16 cellular contexts compared by ENCODE assay signal in genomic region chr20:7601431-7601830, GRCh38.
A peak's percentile ranks its signal among the peaks of the same experiment; 100 is the strongest.
DNase-seq lines count a peak whose midpoint lies in the region; FAIRE-seq and TF ChIP-seq lines count a peak whose summit lies in the region.
"Had no signal": no experiment of that assay in that cellular context is flagged by ENCODE, and none has a peak within 500 bp of the region (broad histone marks: within the 10 kb centered on the region; RNA-seq: fewer than 3 reads in every experiment).

No MANE protein-coding gene starts in this region.

- no peaks in the 10 kb centered on the region for H3K36me3 Mint-ChIP-seq in MCF 10A (ENCODE audit: insufficient read depth, unreplicated experiment)

- H3K27ac Mint-ChIP-seq in MCF 10A (ENCODE audit: low read depth, unreplicated experiment): peak overlapping the region; percentile 61
- H3K27ac Mint-ChIP-seq: B cell; CD4-positive, alpha-beta T cell had no signal

- WGBS in mammary epithelial cell (ENCODE audit: low coverage, missing lambda C conversion rate): 0% methylated on average over 1 of the region's 1 CpG
- 89 to 94% methylated on average over 1 of the region's 1 CpG for WGBS in testis, 2 donors

- POLR2A ChIA-PET in MCF 10A (lab: Yijun Ruan, JAX): interaction anchor here (0.6 to 2.9 kb wide), 7 partner anchors 9 to 142 kb away, joined by 3 to 13 read pairs (median 4); no protein-coding TSS in a partner anchor

- in situ Hi-C loops in mammary epithelial cell (cut with MboI; ENCODE audit: low sequenced_read_pairs in 2 of 2): no loop called here

- H3K27me3 Mint-ChIP-seq in MCF 10A (ENCODE audit: insufficient read depth, unreplicated experiment): no peaks in the 10 kb centered on the region
- H3K27me3 Mint-ChIP-seq: B cell; CD4-positive, alpha-beta T cell had no signal

- CTCF ChIA-PET in MCF 10A (lab: Yijun Ruan, JAX): interaction anchor here (0.6 to 1.8 kb wide), 2 partner anchors 10 to 325 kb away, joined by 6 read pairs; no protein-coding TSS in a partner anchor
- CTCF ChIA-PET in mammary epithelial cell (lab: Charles Lee; ENCODE audit: low non-redundant PET): no interaction called here

- H3K9ac ChIP-seq in mammary epithelial cell (ENCODE audit: insufficient read depth, low read length): no peak overlapping the region
- H3K9ac ChIP-seq in keratinocyte (ENCODE audit: control insufficient read depth, extremely low read depth, insufficient read depth, low read length): no peak overlapping the region

- peak; percentile 73 for FAIRE-seq in keratinocyte (lab: Jason Lieb, UNC)
- FAIRE-seq: A204.1, GM12892, H1 had no signal

- peak overlapping the region; percentile 31 for H3K4me2 ChIP-seq in mammary epithelial cell (ENCODE audit: insufficient read depth, low read depth, low read length)
- H3K4me2 ChIP-seq in keratinocyte (ENCODE audit: control insufficient read depth, extremely low read depth, insufficient read depth, low read depth, low read length): peak overlapping the region; percentile 29

- no peaks in the 10 kb centered on the region for H4K20me1 ChIP-seq in mammary epithelial cell (ENCODE audit: insufficient read depth, low read length)
- H4K20me1 ChIP-seq in keratinocyte (ENCODE audit: control insufficient read depth, extremely low read depth, insufficient read depth, low read length): no peaks in the 10 kb centered on the region

- H2AFZ ChIP-seq in mammary epithelial cell (ENCODE audit: low read depth, low read length) (peak overlapping the region; percentile 58), keratinocyte (ENCODE audit: control insufficient read depth, low read length) (peak overlapping the region; percentile 43)

- no peaks in the 10 kb centered on the region for H3K79me2 ChIP-seq in mammary epithelial cell (ENCODE audit: insufficient read depth, low read length)
- H3K79me2 ChIP-seq in keratinocyte (ENCODE audit: control insufficient read depth, insufficient read depth, low read length): no peaks in the 10 kb centered on the region

- no peak overlapping the region for H3K4me3 Mint-ChIP-seq in MCF 10A (ENCODE audit: unreplicated experiment)
- H3K4me3 Mint-ChIP-seq: B cell; CD4-positive, alpha-beta T cell had no signal

- DNase-seq in MCF 10A (ENCODE audit: unreplicated experiment): peak; percentile 50
- DNase-seq in breast epithelium (ENCODE audit: low spot score in 2 of 2): no peak
- DNase-seq in mammary epithelial cell: peak; percentile 67
- no peak for DNase-seq in keratinocyte (ENCODE audit: low read depth, low spot score)
- DNase-seq in dermis blood vessel endothelial cell: no peak
- DNase-seq in testis: no peak
- DNase-seq in ecto neural progenitor cell (ENCODE audit: low spot score): no peak
- DNase-seq: C1 segment of cervical spinal cord; CD4-positive, alpha-beta T cell; DND-41; GDM1 had no signal

- BruUV-seq in MCF 10A (replicated peaks; lab: Mats Ljungman, UMichigan) (no TSS peak), mammary epithelial cell (replicated peaks; lab: Mats Ljungman, UMichigan) (no TSS peak)

- TF ChIP-seq CTCF in MCF 10A (IDR thresholded peaks at IDR 0.05; ENCODE audit: unreplicated experiment): no peak
- TF ChIP-seq CTCF in breast epithelium (IDR thresholded peaks at IDR 0.05): no peak
- no peak for TF ChIP-seq CTCF in mammary epithelial cell (conservative IDR thresholded peaks at IDR 0.05 in 1 of 2, IDR thresholded peaks at IDR 0.05 in 1 of 2; ENCODE audit: extremely low read depth in 1 of 2, insufficient read depth in 1 of 2, low read depth in 1 of 2, low read length in 2 of 2)
- no peak for TF ChIP-seq CTCF in keratinocyte (optimal IDR thresholded peaks at IDR 0.05 in 1 of 3, IDR thresholded peaks at IDR 0.05 in 1 of 3, conservative IDR thresholded peaks at IDR 0.05 in 1 of 3; ENCODE audit: extremely low read depth in 1 of 3, insufficient read depth in 2 of 3, low read length in 3 of 3)
- no peak for TF ChIP-seq CTCF in testis (IDR thresholded peaks at IDR 0.05)

- no peak overlapping the region for H3K27ac ChIP-seq in breast epithelium
- H3K27ac ChIP-seq in mammary epithelial cell (ENCODE audit: insufficient read depth, low read depth, low read length): peak overlapping the region; percentile 21
- peak overlapping the region; percentile 26 for H3K27ac ChIP-seq in keratinocyte (ENCODE audit: control insufficient read depth, insufficient read depth, low read length)
- no peak overlapping the region for H3K27ac ChIP-seq in testis

- H3K9me3 ChIP-seq in breast epithelium: no peaks in the 10 kb centered on the region
- no peaks in the 10 kb centered on the region for H3K9me3 ChIP-seq in mammary epithelial cell (replicated peaks; ENCODE audit: insufficient read depth, low read length)
- no peaks in the 10 kb centered on the region for H3K9me3 ChIP-seq in keratinocyte (ENCODE audit: control insufficient read depth, low read depth, low read length)
- H3K9me3 ChIP-seq in testis: no peaks in the 10 kb centered on the region
- H3K9me3 ChIP-seq: HAP-1 had no signal

- H3K9me3 Mint-ChIP-seq in MCF 10A (ENCODE audit: unreplicated experiment): no peaks in the 10 kb centered on the region

- no peaks in the 10 kb centered on the region for H3K4me1 ChIP-seq in breast epithelium
- H3K4me1 ChIP-seq in mammary epithelial cell (ENCODE audit: insufficient read depth, low read length): peaks cover 24% of the 10 kb centered on the region
- H3K4me1 ChIP-seq in keratinocyte (ENCODE audit: control insufficient read depth, extremely low read depth, insufficient read depth, low read length): peaks cover 20% of the 10 kb centered on the region
- H3K4me1 ChIP-seq in testis: no peaks in the 10 kb centered on the region
- H3K4me1 ChIP-seq: HAP-1 had no signal

- dilution Hi-C loops in mammary epithelial cell (cut with HindIII; ENCODE audit: low sequenced_read_pairs) (no loop called here), keratinocyte (cut with MboI; ENCODE audit: extremely low pct_ligation_motif_present, low sequenced_read_pairs) (no loop called here)

- intact Hi-C loops in MCF 10A (cut with micrococcal nuclease): no loop called here
- intact Hi-C loops in breast epithelium (cut with DNase I; ENCODE audit: low total_unique reads): no loop called here
- intact Hi-C loops in mammary epithelial cell (cut with micrococcal nuclease): no loop called here
- intact Hi-C loops in testis (cut with DNase I; ENCODE audit: low total_unique reads): no loop called here

- no peaks in the 10 kb centered on the region for H3K36me3 ChIP-seq in breast epithelium
- H3K36me3 ChIP-seq in mammary epithelial cell (ENCODE audit: insufficient read depth, low read length): no peaks in the 10 kb centered on the region
- no peaks in the 10 kb centered on the region for H3K36me3 ChIP-seq in keratinocyte (ENCODE audit: control insufficient read depth in 2 of 2, extremely low read depth in 1 of 2, insufficient read depth in 2 of 2, low read length in 2 of 2)
- no peaks in the 10 kb centered on the region for H3K36me3 ChIP-seq in testis (ENCODE audit: low read depth, missing control alignments)
- H3K36me3 ChIP-seq: HAP-1 had no signal

- H3K4me1 Mint-ChIP-seq in MCF 10A (ENCODE audit: insufficient read depth, unreplicated experiment): peaks cover 21% of the 10 kb centered on the region
- H3K4me1 Mint-ChIP-seq: B cell had no signal

- no peaks in the 10 kb centered on the region for H3K27me3 ChIP-seq in breast epithelium
- no peaks in the 10 kb centered on the region for H3K27me3 ChIP-seq in mammary epithelial cell (ENCODE audit: insufficient read depth, low read length)
- H3K27me3 ChIP-seq in keratinocyte (ENCODE audit: control insufficient read depth, extremely low read depth, insufficient read depth, low read length): no peaks in the 10 kb centered on the region
- H3K27me3 ChIP-seq in testis: no peaks in the 10 kb centered on the region

- no peak overlapping the region for H3K4me3 ChIP-seq in breast epithelium
- no peak overlapping the region for H3K4me3 ChIP-seq in mammary epithelial cell (replicated peaks in 1 of 3; ENCODE audit: insufficient read depth in 1 of 3, low read depth in 2 of 3, low read length in 3 of 3)
- peak overlapping the region in 1 of 3 experiments; percentile 31 for H3K4me3 ChIP-seq in keratinocyte (ENCODE audit: control insufficient read depth in 2 of 3, extremely low read depth in 1 of 3, insufficient read depth in 2 of 3, low read depth in 1 of 3, low read length in 3 of 3)
- H3K4me3 ChIP-seq in testis: no peak overlapping the region
- H3K4me3 ChIP-seq: HAP-1 had no signal

- TF ChIP-seq POLR2A in breast epithelium (IDR thresholded peaks at IDR 0.05) (no peak), testis (IDR thresholded peaks at IDR 0.05) (no peak)

- no peaks in the 10 kb centered on the region for H3K9me1 ChIP-seq in keratinocyte (ENCODE audit: control insufficient read depth, extremely low read depth, insufficient read depth, low read length)

Comparison
In these comparisons a context has a peak if more than half of its experiments do, and no peak if none do; other contexts are left out.
1. DNase-seq: peak in MCF 10A (single experiment) and mammary epithelial cell (single experiment); none in breast epithelium (0 of 2), keratinocyte (single experiment), dermis blood vessel endothelial cell (single experiment), testis (single experiment) and ecto neural progenitor cell (single experiment).
2. H3K27ac ChIP-seq: peak in mammary epithelial cell (single experiment) and keratinocyte (single experiment); none in breast epithelium (0 of 2) and testis (0 of 2).